8 cellular contexts compared by ENCODE assay signal in genomic region chr17:44911133-44912001, GRCh38. TPM values are rescaled to one million over a fixed set of nuclear protein-coding genes. Genes with fewer than 3 reads are reported as not detected.
A peak's percentile ranks its signal among the peaks of the same experiment; 100 is the strongest.
DNase-seq lines count a peak whose midpoint lies in the region; ATAC-seq and TF ChIP-seq lines count a peak whose summit lies in the region.

No MANE protein-coding gene starts in this region.

- POLR2A ChIA-PET in CD4-positive, alpha-beta memory T cell (lab: Charles Lee; ENCODE audit: partially characterized antibody), result interaction anchor here (1.1 to 1.3 kb wide), 2 partner anchors 12 to 110 kb away, joined by 3 to 5 read pairs; a partner anchor contains a TSS

- intact Hi-C loops in CD4-positive, alpha-beta memory T cell (cut with micrococcal nuclease), result no loop called here

- no peaks in the 10 kb centered on the region for H3K36me3 Mint-ChIP-seq in CD4-positive, alpha-beta memory T cell

- H3K27ac ChIP-seq in CD4-positive, alpha-beta memory T cell (ENCODE audit: low read depth, low read length), result no peak overlapping the region
- no peak overlapping the region for H3K27ac ChIP-seq in HL-60 (replicated peaks)
- H3K27ac ChIP-seq in VCaP, result no peak overlapping the region

- peak overlapping the region in 2 of 7 donors; percentile 18 to 73 for H3K27ac Mint-ChIP-seq in CD4-positive, alpha-beta memory T cell

- ATAC-seq in HG03159 (IDR thresholded peaks at IDR 0.05; ENCODE audit: unreplicated experiment), result no peak

- DNase-seq in CD4-positive, alpha-beta memory T cell, result peak; percentile 35 to 55 (median 43)
- DNase-seq in HL-60 (ENCODE audit: low read depth in 1 of 2, low spot score in 1 of 2) (peak; percentile 43 to 69), cerebellar cortex (ENCODE audit: low spot score) (peak; percentile 49), kidney tubule cell (ENCODE audit: low spot score) (peak; percentile 67), HK-2 (ENCODE audit: unreplicated experiment) (no peak)
- peak; percentile 33 to 42 for DNase-seq in stimulated activated CD4-positive, alpha-beta T cell treated with anti-CD3 and anti-CD28 coated beads, Interleukin-4, amount 100 ng/mL, for 48 hours (ENCODE audit: low read depth in 2 of 2)

- H3K4me1 Mint-ChIP-seq in CD4-positive, alpha-beta memory T cell, result peaks cover 9 to 17% (median 12%) of the 10 kb centered on the region in 4 donors

- peak overlapping the region in 1 of 2 donors; percentile 32 for H3K4me3 ChIP-seq in CD4-positive, alpha-beta memory T cell (ENCODE audit: low read length in 2 of 2)
- peak overlapping the region; percentile 6; the same call in 1 of the 2 replicates for H3K4me3 ChIP-seq in HL-60 (replicated peaks; ENCODE audit: insufficient read depth, low read length)

- CTCF ChIA-PET in CD4-positive, alpha-beta memory T cell (lab: Charles Lee; ENCODE audit: partially characterized antibody), result interaction anchor here (1.1 to 2.2 kb wide), 7 partner anchors 9 to 188 kb away, joined by 3 to 9 read pairs (median 5); a partner anchor contains a TSS

- H3K36me3 ChIP-seq in CD4-positive, alpha-beta memory T cell (ENCODE audit: insufficient read depth, low read length), result no peaks in the 10 kb centered on the region

- peak overlapping the region; percentile 27 to 80 (median 61) for H3K4me3 Mint-ChIP-seq in CD4-positive, alpha-beta memory T cell

- no peaks in the 10 kb centered on the region for H3K27me3 ChIP-seq in CD4-positive, alpha-beta memory T cell (ENCODE audit: insufficient read depth, low read length)
- H3K27me3 ChIP-seq in HL-60 (ENCODE audit: insufficient read depth, poor library complexity, severe bottlenecking), result peaks cover 9% of the 10 kb centered on the region

- H3K9me3 ChIP-seq in CD4-positive, alpha-beta memory T cell (ENCODE audit: control insufficient read depth in 1 of 2, low read length in 2 of 2), result no peaks in the 10 kb centered on the region

- TF ChIP-seq CTCF in HL-60 (IDR thresholded peaks at IDR 0.05; ENCODE audit: insufficient read depth, low read length), result peak; percentile 67
- peak; percentile 42; the same call in 1 of the 2 replicates for TF ChIP-seq CTCF in VCaP (conservative IDR thresholded peaks at IDR 0.05)

- peaks cover 15 to 28% of the 10 kb centered on the region in 2 donors for H3K27me3 Mint-ChIP-seq in CD4-positive, alpha-beta memory T cell

- H3K4me1 ChIP-seq in CD4-positive, alpha-beta memory T cell (ENCODE audit: insufficient read depth, low read length), result no peaks in the 10 kb centered on the region

- H3K9me3 Mint-ChIP-seq in CD4-positive, alpha-beta memory T cell, result no peaks in the 10 kb centered on the region

RNA-seq across cellular contexts. Expression of gene GFAP, which starts 3.9 kb away (rescaled TPM):
- not detected for total RNA-seq in CD4-positive, alpha-beta memory T cell
- polyA plus RNA-seq in CD4-positive, alpha-beta memory T cell, result under 1 TPM in 1 of 2 donors, not detected in 1; 0.16 TPM

RNA-seq across cellular contexts. Expression of gene EFTUD2, which starts 12.1 kb away (rescaled TPM):
- 100 to 1,000 TPM in 1 of 2 experiments, 10 to 100 TPM in 1; 98.9 to 101 TPM for total RNA-seq in CD4-positive, alpha-beta memory T cell
- polyA plus RNA-seq in CD4-positive, alpha-beta memory T cell, result 10 to 100 TPM; 82.2 to 82.3 TPM

RNA-seq across cellular contexts. Expression of gene KIF18B, which starts 36.2 kb away (rescaled TPM):
- total RNA-seq in CD4-positive, alpha-beta memory T cell, result not detected
- not detected for polyA plus RNA-seq in CD4-positive, alpha-beta memory T cell

RNA-seq across cellular contexts. Expression of gene C1QL1, which starts 56.7 kb away (rescaled TPM):
- not detected for total RNA-seq in CD4-positive, alpha-beta memory T cell
- polyA plus RNA-seq in CD4-positive, alpha-beta memory T cell, result not detected
